10 cellular contexts compared by ENCODE assay signal in the genomic region with DNA sequence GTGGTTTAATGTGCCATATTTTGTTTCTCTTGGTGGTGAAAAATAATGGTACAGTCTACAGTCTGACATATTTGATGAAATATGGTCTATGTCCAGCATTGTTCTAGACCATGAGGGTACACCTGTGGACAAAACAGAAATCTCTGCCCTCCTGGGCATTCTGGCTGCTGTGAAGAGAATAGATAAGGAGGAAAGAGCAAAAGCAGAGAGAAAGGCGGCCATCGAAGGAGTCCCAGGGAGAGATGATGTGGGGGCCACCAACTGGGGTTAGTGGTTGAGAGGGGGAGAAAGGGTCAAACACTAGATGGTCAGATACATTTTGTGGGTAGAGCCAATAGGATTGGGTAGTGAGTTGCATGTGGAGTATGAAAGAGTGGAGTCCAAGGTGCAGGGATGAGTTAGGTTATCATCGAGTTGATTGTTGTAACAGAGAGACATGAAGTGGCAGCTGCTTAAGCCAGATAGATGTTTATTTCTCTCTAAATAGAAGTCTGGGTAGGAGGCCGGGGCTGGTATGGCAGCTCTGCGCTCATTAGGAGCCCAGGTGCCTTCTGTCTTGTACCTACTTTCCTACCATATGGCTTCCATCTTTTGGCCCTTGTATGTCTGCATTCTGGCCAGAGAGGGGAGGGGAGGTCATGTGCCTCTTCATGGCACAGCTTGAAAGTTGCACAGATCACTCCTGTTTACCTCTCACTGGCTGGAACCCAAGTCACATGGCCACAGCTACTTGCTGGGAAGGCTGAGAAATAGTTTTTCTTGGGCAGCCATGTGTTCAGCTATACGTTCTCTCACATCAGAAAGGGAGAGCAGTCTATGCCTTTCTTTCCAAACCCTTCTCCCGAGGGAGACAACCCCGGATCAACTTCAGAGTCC. TPM values are rescaled to one million over a fixed set of nuclear protein-coding genes. Genes with fewer than 3 reads are reported as not detected.
DNase-seq lines count a peak whose midpoint lies in the region; ATAC-seq and TF ChIP-seq lines count a peak whose summit lies in the region.
"Had no signal": no experiment of that assay in that cellular context is flagged by ENCODE, and none has a peak within 500 bp of the region (broad histone marks: within the 10 kb centered on the region; RNA-seq: fewer than 3 reads in every experiment).

No MANE protein-coding gene starts in this region.

- 59 to 73% (median 69%) methylated on average over 8 of the region's 8 CpGs for WGBS in heart left ventricle, 4 donors
- WGBS in sigmoid colon, 2 donors, result 83% methylated on average over 8 of the region's 8 CpGs

- H3K9me3 ChIP-seq in heart left ventricle (no peaks in the 10 kb centered on the region), sigmoid colon (no peaks in the 10 kb centered on the region)

- no peak for TF ChIP-seq POLR2A in heart left ventricle (IDR thresholded peaks at IDR 0.05)
- no peak for TF ChIP-seq POLR2A in sigmoid colon (IDR thresholded peaks at IDR 0.05)

- no peaks in the 10 kb centered on the region for H3K27me3 ChIP-seq in heart left ventricle
- no peaks in the 10 kb centered on the region for H3K27me3 ChIP-seq in sigmoid colon

- DNase-seq in HCEC 1CT (peak; percentile 52), amniotic epithelial cell (ENCODE audit: low read depth) (peak; percentile 55), heart left ventricle (no peak), sigmoid colon (peak; percentile 85), activated gamma-delta T cell (lab: John Stamatoyannopoulos, UW) (no peak), GM20000 (ENCODE audit: low spot score) (no peak)
- DNase-seq in activated CD4-positive, alpha-beta T cell treated with anti-CD3 and anti-CD28 coated beads for 48 hours, result no peak
- no peak for DNase-seq in activated CD4-positive, alpha-beta T cell treated with anti-CD3 and anti-CD28 coated beads for 4 hours
- DNase-seq: DMS53, hippocampal formation had no signal

- TF ChIP-seq CTCF in heart left ventricle (IDR thresholded peaks at IDR 0.05), result no peak
- TF ChIP-seq CTCF in sigmoid colon (IDR thresholded peaks at IDR 0.05), result no peak
- no peak for TF ChIP-seq CTCF in GM20000 (IDR thresholded peaks at IDR 0.05; ENCODE audit: extremely low read depth, missing control alignments)

- TF ChIP-seq EP300 in sigmoid colon (IDR thresholded peaks at IDR 0.05), result peak in 1 of 4 donors; percentile 64

- no peak overlapping the region for H3K4me3 ChIP-seq in heart left ventricle
- H3K4me3 ChIP-seq in sigmoid colon, result no peak overlapping the region

- H3K36me3 ChIP-seq in heart left ventricle (peaks cover 0 to 49% (median 12%) of the 10 kb centered on the region in 9 donors), sigmoid colon (peaks cover 0 to 11% (median 8%) of the 10 kb centered on the region in 4 donors)

- intact Hi-C loops in heart left ventricle (cut with DNase I) (no loop called here), sigmoid colon (cut with DNase I) (no loop called here)

- H3K4me1 ChIP-seq in heart left ventricle, result peaks cover 0 to 53% (median 25%) of the 10 kb centered on the region in 12 donors
- H3K4me1 ChIP-seq in sigmoid colon, result peaks cover 0 to 53% (median 41%) of the 10 kb centered on the region in 4 donors

- H3K27ac ChIP-seq in heart left ventricle (peak overlapping the region in 7 of 12 donors; percentile 7 to 72 (median 41)), sigmoid colon (peak overlapping the region; percentile 54 to 75 (median 73))

- ATAC-seq in heart left ventricle, result peak in 3 of 4 donors; percentile 21 to 50 (median 45)

RNA-seq across cellular contexts. Expression of gene UBE4B, which starts 13.0 kb away (rescaled TPM):
- 100 to 1,000 TPM in 1 of 9 donors, 10 to 100 TPM in 8; 50.4 to 132 (median 68.2) TPM for total RNA-seq in heart left ventricle
- polyA plus RNA-seq in heart left ventricle, result 10 to 100 TPM; 18.5 to 32.3 TPM
- total RNA-seq in sigmoid colon, result 100 to 1,000 TPM in 1 of 4 donors, 10 to 100 TPM in 3; 47.8 to 124 (median 59.4) TPM
- 10 to 100 TPM; 10.2 to 22.6 (median 12.7) TPM for polyA plus RNA-seq in sigmoid colon

RNA-seq across cellular contexts. Expression of gene RBP7, which starts 48.7 kb away (rescaled TPM):
- total RNA-seq in heart left ventricle, result 10 to 100 TPM; 21.4 to 83.3 (median 26.2) TPM
- 10 to 100 TPM; 43.8 to 97.5 TPM for polyA plus RNA-seq in heart left ventricle
- total RNA-seq in sigmoid colon, result 10 to 100 TPM in 2 of 4 donors, 1 to 10 TPM in 2; 4.2 to 13.2 (median 10.7) TPM
- 10 to 100 TPM in 1 of 3 donors, 1 to 10 TPM in 2; 7.1 to 10.8 (median 7.9) TPM for polyA plus RNA-seq in sigmoid colon

Comparison
In these comparisons a context has a peak if more than half of its experiments do, and no peak if none do; other contexts are left out.
1. DNase-seq: peak in HCEC 1CT (single experiment), amniotic epithelial cell (single experiment) and sigmoid colon (single experiment); none in heart left ventricle (0 of 5), activated CD4-positive, alpha-beta T cell treated with anti-CD3 and anti-CD28 coated beads for 48 hours (single experiment), activated gamma-delta T cell (single experiment), activated CD4-positive, alpha-beta T cell treated with anti-CD3 and anti-CD28 coated beads for 4 hours (0 of 2) and GM20000 (single experiment).